In the genomic region with DNA sequence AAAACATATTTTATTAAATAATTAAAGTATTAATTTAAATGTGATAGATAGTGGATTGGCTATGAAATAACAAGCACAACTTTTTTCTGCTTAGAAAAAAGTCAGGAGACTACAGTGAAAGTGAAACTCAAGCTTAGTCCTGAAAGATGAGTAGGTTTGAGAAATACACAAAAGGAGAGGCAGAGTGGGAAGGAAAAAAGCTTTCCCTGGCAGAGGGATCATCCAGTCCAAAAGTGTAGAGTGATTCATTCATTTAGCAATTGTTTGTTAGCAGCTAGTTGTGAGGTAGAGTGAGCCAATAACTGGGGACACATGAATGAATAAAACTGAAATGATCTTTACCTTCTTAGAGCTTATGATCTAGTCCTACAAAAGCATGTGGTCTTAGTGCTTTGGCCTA, we compare ENCODE assay signal across 18 cellular contexts.
DNase-seq lines count a peak whose midpoint lies in the region; TF ChIP-seq lines count a peak whose summit lies in the region.
"Had no signal": no experiment of that assay in that cellular context is flagged by ENCODE, and none has a peak within 500 bp of the region (broad histone marks: within the 10 kb centered on the region; RNA-seq: fewer than 3 reads in every experiment).

No MANE protein-coding gene starts in this region.

- CTCF ChIA-PET in HEK293 (lab: Yijun Ruan, JAX), result no interaction called here

- H3K36me3 ChIP-seq in ACC112 (ENCODE audit: insufficient read depth, low read length) (no peaks in the 10 kb centered on the region), HEK293 (ENCODE audit: control insufficient read depth in 2 of 2, insufficient read depth in 1 of 2, low read length in 2 of 2) (no peaks in the 10 kb centered on the region)
- H3K36me3 ChIP-seq: SJSA1 had no signal

- DNase-seq in dermis blood vessel endothelial cell (peak; percentile 18), iris pigment epithelial cell (ENCODE audit: low read depth) (peak; percentile 28), dedifferentiated amniotic fluid mesenchymal stem cell (ENCODE audit: extremely low spot score) (no peak), DMS79 (lab: John Stamatoyannopoulos, UW) (no peak), cortex of kidney (lab: John Stamatoyannopoulos, UW) (no peak)
- DNase-seq in activated CD4-positive, alpha-beta T cell treated with anti-CD3 and anti-CD28 coated beads, Interleukin-2, amount 50 U/mL, for 1 hour, result no peak
- DNase-seq: activated T-cell treated with anti-CD3 and anti-CD28 coated beads, Interleukin-2, amount 50 U/mL, for 24 hours; foreskin melanocyte; mammary epithelial cell; MV-4-11; nephron progenitor cell; right cardiac atrium; stimulated activated CD8-positive, alpha-beta memory T cell treated with anti-CD3 and anti-CD28 coated beads, Interleukin-4, amount 100 ng/mL, for 48 hours; T-helper 9 cell; trophoblast cell had no signal

- H2AFZ ChIP-seq in ACC112 (ENCODE audit: low read length, unreplicated experiment), result peak overlapping the region; percentile 81

- no peaks in the 10 kb centered on the region for H3K9me3 ChIP-seq in HEK293 (ENCODE audit: control insufficient read depth, insufficient read depth, low read depth, low read length)
- H3K9me3 ChIP-seq: SJSA1 had no signal

- TF ChIP-seq CTCF in HEK293 (tag by site-specific recombination; IDR thresholded peaks at IDR 0.05), result no peak

- H3K4me1 ChIP-seq in ACC112 (ENCODE audit: control insufficient read depth, insufficient read depth, low read length, unreplicated experiment), result peaks cover 13% of the 10 kb centered on the region
- H3K4me1 ChIP-seq in HEK293 (ENCODE audit: control insufficient read depth, insufficient read depth, low read length), result peaks cover 2% of the 10 kb centered on the region; the same call in 1 of the 2 replicates
- H3K4me1 ChIP-seq: SJSA1 had no signal

- H3K27ac ChIP-seq in ACC112 (ENCODE audit: low read depth, low read length) (peak overlapping the region; percentile 35; the same call in 1 of the 2 replicates), HEK293 (ENCODE audit: extremely low read depth, low read depth, low read length) (no peak overlapping the region)
- H3K27ac ChIP-seq: SJSA1 had no signal

- H3K27me3 ChIP-seq in ACC112 (ENCODE audit: insufficient read depth, low read length), result no peaks in the 10 kb centered on the region
- H3K27me3 ChIP-seq: SJSA1 had no signal

- POLR2A ChIA-PET in HEK293 (lab: Yijun Ruan, JAX), result no interaction called here

- peak overlapping the region; percentile 48 for H3K4me3 ChIP-seq in ACC112 (ENCODE audit: low read depth, low read length)
- H3K4me3 ChIP-seq in HEK293 (ENCODE audit: low read depth, low read length), result no peak overlapping the region
- H3K4me3 ChIP-seq: SJSA1 had no signal

- H3K79me2 ChIP-seq in ACC112 (ENCODE audit: control insufficient read depth, insufficient read depth, low read length, unreplicated experiment), result no peaks in the 10 kb centered on the region

TF ChIP-seq in HEK293, 187 proteins besides CTCF, POLR2A, EP300 and RAD21 (continues in another document):
- TF ChIP-seq, protein P1, sequence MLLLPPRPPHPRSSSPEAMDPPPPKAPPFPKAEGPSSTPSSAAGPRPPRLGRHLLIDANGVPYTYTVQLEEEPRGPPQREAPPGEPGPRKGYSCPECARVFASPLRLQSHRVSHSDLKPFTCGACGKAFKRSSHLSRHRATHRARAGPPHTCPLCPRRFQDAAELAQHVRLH (tag by site-specific recombination; IDR thresholded peaks at IDR 0.05), result no peak
- TF ChIP-seq SCRT1 (tag by site-specific recombination; IDR thresholded peaks at IDR 0.05; ENCODE audit: borderline replicate concordance) (no peak), IKZF3 (tag by site-specific recombination; IDR thresholded peaks at IDR 0.05) (no peak)
- TF ChIP-seq, protein P2, sequence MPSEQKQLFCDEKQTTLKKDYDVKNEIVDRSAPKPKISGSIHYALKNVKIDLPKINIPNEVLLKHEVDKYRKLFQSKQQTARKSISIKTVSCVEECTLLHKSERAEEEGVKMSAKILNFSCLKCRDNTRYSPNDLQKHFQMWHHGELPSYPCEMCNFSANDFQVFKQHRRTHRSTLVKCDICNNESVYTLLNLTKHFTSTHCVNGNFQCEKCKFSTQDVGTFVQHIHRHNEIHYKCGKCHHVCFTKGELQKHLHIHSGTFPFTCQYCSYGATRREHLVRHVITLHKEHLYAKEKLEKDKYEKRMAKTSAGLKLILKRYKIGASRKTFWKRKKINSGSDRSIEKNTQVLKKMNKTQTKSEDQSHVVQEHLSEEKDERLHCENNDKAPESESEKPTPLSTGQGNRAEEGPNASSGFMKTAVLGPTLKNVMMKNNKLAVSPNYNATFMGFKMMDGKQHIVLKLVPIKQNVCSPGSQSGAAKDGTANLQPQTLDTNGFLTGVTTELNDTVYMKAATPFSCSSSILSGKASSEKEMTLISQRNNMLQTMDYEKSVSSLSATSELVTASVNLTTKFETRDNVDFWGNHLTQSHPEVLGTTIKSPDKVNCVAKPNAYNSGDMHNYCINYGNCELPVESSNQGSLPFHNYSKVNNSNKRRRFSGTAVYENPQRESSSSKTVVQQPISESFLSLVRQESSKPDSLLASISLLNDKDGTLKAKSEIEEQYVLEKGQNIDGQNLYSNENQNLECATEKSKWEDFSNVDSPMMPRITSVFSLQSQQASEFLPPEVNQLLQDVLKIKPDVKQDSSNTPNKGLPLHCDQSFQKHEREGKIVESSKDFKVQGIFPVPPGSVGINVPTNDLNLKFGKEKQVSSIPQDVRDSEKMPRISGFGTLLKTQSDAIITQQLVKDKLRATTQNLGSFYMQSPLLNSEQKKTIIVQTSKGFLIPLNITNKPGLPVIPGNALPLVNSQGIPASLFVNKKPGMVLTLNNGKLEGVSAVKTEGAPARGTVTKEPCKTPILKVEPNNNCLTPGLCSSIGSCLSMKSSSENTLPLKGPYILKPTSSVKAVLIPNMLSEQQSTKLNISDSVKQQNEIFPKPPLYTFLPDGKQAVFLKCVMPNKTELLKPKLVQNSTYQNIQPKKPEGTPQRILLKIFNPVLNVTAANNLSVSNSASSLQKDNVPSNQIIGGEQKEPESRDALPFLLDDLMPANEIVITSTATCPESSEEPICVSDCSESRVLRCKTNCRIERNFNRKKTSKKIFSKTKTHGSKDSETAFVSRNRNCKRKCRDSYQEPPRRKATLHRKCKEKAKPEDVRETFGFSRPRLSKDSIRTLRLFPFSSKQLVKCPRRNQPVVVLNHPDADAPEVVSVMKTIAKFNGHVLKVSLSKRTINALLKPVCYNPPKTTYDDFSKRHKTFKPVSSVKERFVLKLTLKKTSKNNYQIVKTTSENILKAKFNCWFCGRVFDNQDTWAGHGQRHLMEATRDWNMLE (tag by site-specific recombination; conservative IDR thresholded peaks at IDR 0.05; ENCODE audit: low read depth), result no peak
- TF ChIP-seq, protein P3, sequence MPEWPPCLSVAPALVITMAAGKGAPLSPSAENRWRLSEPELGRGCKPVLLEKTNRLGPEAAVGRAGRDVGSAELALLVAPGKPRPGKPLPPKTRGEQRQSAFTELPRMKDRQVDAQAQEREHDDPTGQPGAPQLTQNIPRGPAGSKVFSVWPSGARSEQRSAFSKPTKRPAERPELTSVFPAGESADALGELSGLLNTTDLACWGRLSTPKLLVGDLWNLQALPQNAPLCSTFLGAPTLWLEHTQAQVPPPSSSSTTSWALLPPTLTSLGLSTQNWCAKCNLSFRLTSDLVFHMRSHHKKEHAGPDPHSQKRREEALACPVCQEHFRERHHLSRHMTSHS (tag by site-specific recombination; IDR thresholded peaks at IDR 0.05), result no peak
- TF ChIP-seq, protein P4, sequence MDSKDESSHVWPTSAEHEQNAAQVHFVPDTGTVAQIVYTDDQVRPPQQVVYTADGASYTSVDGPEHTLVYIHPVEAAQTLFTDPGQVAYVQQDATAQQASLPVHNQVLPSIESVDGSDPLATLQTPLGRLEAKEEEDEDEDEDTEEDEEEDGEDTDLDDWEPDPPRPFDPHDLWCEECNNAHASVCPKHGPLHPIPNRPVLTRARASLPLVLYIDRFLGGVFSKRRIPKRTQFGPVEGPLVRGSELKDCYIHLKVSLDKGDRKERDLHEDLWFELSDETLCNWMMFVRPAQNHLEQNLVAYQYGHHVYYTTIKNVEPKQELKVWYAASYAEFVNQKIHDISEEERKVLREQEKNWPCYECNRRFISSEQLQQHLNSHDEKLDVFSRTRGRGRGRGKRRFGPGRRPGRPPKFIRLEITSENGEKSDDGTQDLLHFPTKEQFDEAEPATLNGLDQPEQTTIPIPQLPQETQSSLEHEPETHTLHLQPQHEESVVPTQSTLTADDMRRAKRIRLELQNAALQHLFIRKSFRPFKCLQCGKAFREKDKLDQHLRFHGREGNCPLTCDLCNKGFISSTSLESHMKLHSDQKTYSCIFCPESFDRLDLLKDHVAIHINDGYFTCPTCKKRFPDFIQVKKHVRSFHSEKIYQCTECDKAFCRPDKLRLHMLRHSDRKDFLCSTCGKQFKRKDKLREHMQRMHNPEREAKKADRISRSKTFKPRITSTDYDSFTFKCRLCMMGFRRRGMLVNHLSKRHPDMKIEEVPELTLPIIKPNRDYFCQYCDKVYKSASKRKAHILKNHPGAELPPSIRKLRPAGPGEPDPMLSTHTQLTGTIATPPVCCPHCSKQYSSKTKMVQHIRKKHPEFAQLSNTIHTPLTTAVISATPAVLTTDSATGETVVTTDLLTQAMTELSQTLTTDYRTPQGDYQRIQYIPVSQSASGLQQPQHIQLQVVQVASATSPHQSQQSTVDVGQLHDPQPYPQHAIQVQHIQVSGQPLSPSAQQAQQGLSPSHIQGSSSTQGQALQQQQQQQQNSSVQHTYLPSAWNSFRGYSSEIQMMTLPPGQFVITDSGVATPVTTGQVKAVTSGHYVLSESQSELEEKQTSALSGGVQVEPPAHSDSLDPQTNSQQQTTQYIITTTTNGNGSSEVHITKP (tag by site-specific recombination; IDR thresholded peaks at IDR 0.05), result 0 out of 2 replicates have a peak, but pooled peaks have one; percentile 14
- TF ChIP-seq, protein P5, sequence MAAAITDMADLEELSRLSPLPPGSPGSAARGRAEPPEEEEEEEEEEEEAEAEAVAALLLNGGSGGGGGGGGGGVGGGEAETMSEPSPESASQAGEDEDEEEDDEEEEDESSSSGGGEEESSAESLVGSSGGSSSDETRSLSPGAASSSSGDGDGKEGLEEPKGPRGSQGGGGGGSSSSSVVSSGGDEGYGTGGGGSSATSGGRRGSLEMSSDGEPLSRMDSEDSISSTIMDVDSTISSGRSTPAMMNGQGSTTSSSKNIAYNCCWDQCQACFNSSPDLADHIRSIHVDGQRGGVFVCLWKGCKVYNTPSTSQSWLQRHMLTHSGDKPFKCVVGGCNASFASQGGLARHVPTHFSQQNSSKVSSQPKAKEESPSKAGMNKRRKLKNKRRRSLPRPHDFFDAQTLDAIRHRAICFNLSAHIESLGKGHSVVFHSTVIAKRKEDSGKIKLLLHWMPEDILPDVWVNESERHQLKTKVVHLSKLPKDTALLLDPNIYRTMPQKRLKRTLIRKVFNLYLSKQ (tag by site-specific recombination; IDR thresholded peaks at IDR 0.05; ENCODE audit: borderline replicate concordance), result no peak

Comparison
In these comparisons a context has a peak if more than half of its experiments do, and no peak if none do; other contexts are left out.
1. DNase-seq: peak in dermis blood vessel endothelial cell (single experiment) and iris pigment epithelial cell (single experiment); none in dedifferentiated amniotic fluid mesenchymal stem cell (single experiment), DMS79 (single experiment), activated CD4-positive, alpha-beta T cell treated with anti-CD3 and anti-CD28 coated beads, Interleukin-2, amount 50 U/mL, for 1 hour (single experiment) and cortex of kidney (single experiment).